ENCODE assay signal across 11 cellular contexts in the genomic region with DNA sequence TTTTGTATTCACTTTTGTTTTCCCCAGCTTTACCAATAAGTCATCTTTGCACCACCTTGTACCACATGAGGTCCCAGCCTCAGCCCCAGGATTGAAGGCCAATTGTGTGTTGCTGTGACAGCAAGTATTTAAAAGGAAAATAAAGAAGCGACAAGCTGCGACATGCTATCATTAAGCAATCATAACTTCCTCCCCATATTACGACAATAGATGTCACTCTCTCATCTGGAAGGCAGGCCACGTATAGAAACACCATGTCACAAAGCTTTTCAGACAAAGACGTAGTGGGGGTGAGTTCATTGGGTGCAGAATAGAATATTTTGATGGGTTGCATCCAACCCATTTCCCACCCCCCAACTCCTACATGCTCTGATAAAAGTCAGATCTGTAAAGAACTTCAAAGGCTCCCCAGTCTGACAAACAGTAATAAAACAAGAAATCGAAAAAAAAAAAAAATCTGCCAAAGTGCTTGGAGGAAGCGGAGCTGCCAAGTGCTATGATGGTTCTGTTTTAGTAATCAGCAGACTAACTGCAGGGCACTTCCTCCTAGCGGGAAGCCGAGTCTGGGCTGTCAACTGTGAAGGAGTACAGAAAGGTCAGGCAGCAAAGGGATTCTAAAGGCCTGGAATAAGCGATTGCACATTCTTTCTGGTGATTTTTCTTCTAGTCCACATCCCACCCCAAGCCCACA.
DNase-seq lines count a peak whose midpoint lies in the region; ATAC-seq and TF ChIP-seq lines count a peak whose summit lies in the region.
"Had no signal": no experiment of that assay in that cellular context is flagged by ENCODE, and none has a peak within 500 bp of the region (broad histone marks: within the 10 kb centered on the region; RNA-seq: fewer than 3 reads in every experiment).

No MANE protein-coding gene starts in this region.

- H3K4me3 Mint-ChIP-seq in effector memory CD8-positive, alpha-beta T cell, result no peak overlapping the region
- H3K4me3 Mint-ChIP-seq in activated CD4-positive, alpha-beta memory T cell treated with anti-CD3 and anti-CD28 coated beads for 36 hours, result no peak overlapping the region
- H3K4me3 Mint-ChIP-seq: CD4-positive, CD25-positive, alpha-beta regulatory T cell had no signal

- H3K9me3 Mint-ChIP-seq in effector memory CD8-positive, alpha-beta T cell, result no peaks in the 10 kb centered on the region
- no peaks in the 10 kb centered on the region for H3K9me3 Mint-ChIP-seq in activated CD4-positive, alpha-beta memory T cell treated with anti-CD3 and anti-CD28 coated beads for 36 hours

- H3K4me3 ChIP-seq in AG10803 (ENCODE audit: low read length), result peak overlapping the region; percentile 25
- H3K4me3 ChIP-seq in lower lobe of right lung, result no peak overlapping the region

- CTCF ChIA-PET in activated CD4-positive, alpha-beta memory T cell treated with anti-CD3 and anti-CD28 coated beads for 36 hours (lab: Charles Lee), result interaction anchor here (0.6 kb wide), 1 partner anchor 78 kb away, joined by 3 read pairs; no protein-coding TSS in a partner anchor

- H3K27me3 Mint-ChIP-seq in effector memory CD8-positive, alpha-beta T cell, result peaks cover 49 to 60% of the 10 kb centered on the region in 2 donors
- peaks cover 11% of the 10 kb centered on the region for H3K27me3 Mint-ChIP-seq in activated CD4-positive, alpha-beta memory T cell treated with anti-CD3 and anti-CD28 coated beads for 36 hours

- ATAC-seq in lower lobe of right lung (peak; percentile 50 to 64), GM19452 (IDR thresholded peaks at IDR 0.05; ENCODE audit: unreplicated experiment) (no peak)
- no peak for ATAC-seq in effector memory CD8-positive, alpha-beta T cell (replicated peaks)

- TF ChIP-seq CTCF in AG10803 (conservative IDR thresholded peaks at IDR 0.05; ENCODE audit: low read length) (no peak), lower lobe of right lung (IDR thresholded peaks at IDR 0.05) (no peak)

- H3K36me3 Mint-ChIP-seq in effector memory CD8-positive, alpha-beta T cell (ENCODE audit: insufficient read depth), result no peaks in the 10 kb centered on the region
- no peaks in the 10 kb centered on the region for H3K36me3 Mint-ChIP-seq in activated CD4-positive, alpha-beta memory T cell treated with anti-CD3 and anti-CD28 coated beads for 36 hours
- H3K36me3 Mint-ChIP-seq: CD4-positive, CD25-positive, alpha-beta regulatory T cell had no signal

- H3K4me1 ChIP-seq in lower lobe of right lung, result no peaks in the 10 kb centered on the region

- no peak overlapping the region for H3K27ac Mint-ChIP-seq in effector memory CD8-positive, alpha-beta T cell
- H3K27ac Mint-ChIP-seq in activated CD4-positive, alpha-beta memory T cell treated with anti-CD3 and anti-CD28 coated beads for 36 hours, result no peak overlapping the region
- H3K27ac Mint-ChIP-seq: CD4-positive, CD25-positive, alpha-beta regulatory T cell had no signal

- no peaks in the 10 kb centered on the region for H3K36me3 ChIP-seq in lower lobe of right lung

- no peak overlapping the region for H3K27ac ChIP-seq in lower lobe of right lung

- no peaks in the 10 kb centered on the region for H3K9me3 ChIP-seq in lower lobe of right lung

- intact Hi-C loops in lower lobe of right lung (cut with DNase I), result no loop called here
- intact Hi-C loops in activated CD4-positive, alpha-beta memory T cell treated with anti-CD3 and anti-CD28 coated beads for 36 hours (cut with micrococcal nuclease), result no loop called here

- no peaks in the 10 kb centered on the region for H3K4me1 Mint-ChIP-seq in effector memory CD8-positive, alpha-beta T cell (ENCODE audit: low read depth in 2 of 2)
- H3K4me1 Mint-ChIP-seq in activated CD4-positive, alpha-beta memory T cell treated with anti-CD3 and anti-CD28 coated beads for 36 hours (ENCODE audit: low read depth), result no peaks in the 10 kb centered on the region

- H3K27me3 ChIP-seq in lower lobe of right lung (ENCODE audit: low read depth), result no peaks in the 10 kb centered on the region

- POLR2A ChIA-PET in activated CD4-positive, alpha-beta memory T cell treated with anti-CD3 and anti-CD28 coated beads for 36 hours (lab: Charles Lee), result interaction anchor here (0.6 kb wide), 1 partner anchor 639 kb away, joined by 3 read pairs; no protein-coding TSS in a partner anchor

- DNase-seq in AG10803 (ENCODE audit: low read depth) (peak; percentile 64), NCI-H1105 (lab: John Stamatoyannopoulos, UW) (peak; percentile 25), cerebellar cortex (ENCODE audit: low spot score) (peak; percentile 8), lower lobe of right lung (no peak)
- no peak for DNase-seq in activated T-cell treated with anti-CD3 and anti-CD28 coated beads, Interleukin-2, amount 50 U/mL, for 1 hour
- no peak for DNase-seq in effector memory CD8-positive, alpha-beta T cell
- no peak for DNase-seq in activated CD4-positive, alpha-beta memory T cell treated with anti-CD3 and anti-CD28 coated beads for 36 hours
- DNase-seq: activated CD4-positive, alpha-beta T cell treated with anti-CD3 and anti-CD28 coated beads for 48 hours; CD4-positive, CD25-positive, alpha-beta regulatory T cell; OCI-M1 had no signal

Comparison
In these comparisons a context has a peak if more than half of its experiments do, and no peak if none do; other contexts are left out.
1. DNase-seq: peak in AG10803 (single experiment), NCI-H1105 (single experiment) and cerebellar cortex (single experiment); none in lower lobe of right lung (single experiment), activated T-cell treated with anti-CD3 and anti-CD28 coated beads, Interleukin-2, amount 50 U/mL, for 1 hour (single experiment), effector memory CD8-positive, alpha-beta T cell (0 of 3) and activated CD4-positive, alpha-beta memory T cell treated with anti-CD3 and anti-CD28 coated beads for 36 hours (single experiment).
2. ATAC-seq: peak in lower lobe of right lung (2 of 2); none in effector memory CD8-positive, alpha-beta T cell (single experiment) and GM19452 (single experiment).